Comparison of ENCODE assay signal across 13 cellular contexts in the genomic region with DNA sequence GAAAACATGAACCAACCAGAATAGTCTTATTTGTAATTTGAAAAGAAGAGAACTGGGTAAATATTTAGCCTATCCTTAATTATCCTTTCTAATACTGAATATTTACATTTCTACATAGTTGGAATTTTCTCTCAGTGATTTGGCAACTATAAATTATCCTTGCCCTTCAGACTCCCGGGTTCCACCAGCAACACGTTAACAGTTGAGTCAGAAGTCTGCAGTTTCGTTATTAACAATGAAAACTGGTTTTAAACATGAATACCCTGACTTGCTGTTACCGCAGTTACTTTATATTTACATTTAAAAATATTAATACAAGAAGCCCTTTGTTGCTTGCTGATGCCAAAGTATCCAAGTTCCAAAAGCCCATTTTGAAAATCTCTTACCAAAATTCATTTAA.
DNase-seq lines count a peak whose midpoint lies in the region; ATAC-seq and TF ChIP-seq lines count a peak whose summit lies in the region.
"Had no signal": no experiment of that assay in that cellular context is flagged by ENCODE, and none has a peak within 500 bp of the region (broad histone marks: within the 10 kb centered on the region; RNA-seq: fewer than 3 reads in every experiment).

No MANE protein-coding gene starts in this region.

- no peaks in the 10 kb centered on the region for H3K27me3 ChIP-seq in lower lobe of right lung (ENCODE audit: low read depth)
- H3K27me3 ChIP-seq: BLaER1 had no signal

- DNase-seq in AG04449 (ENCODE audit: low read depth, low spot score), result peak; percentile 31
- peak; percentile 52 for DNase-seq in astrocyte of the spinal cord (ENCODE audit: low read depth, low spot score)
- DNase-seq in activated effector memory CD4-positive, alpha-beta T cell treated with Interleukin-2 at 50 U/mL for 16 hours, result no peak
- DNase-seq in lower lobe of right lung, result no peak
- DNase-seq: activated CD4-positive, CD25-positive, alpha-beta regulatory T cell; activated naive CD4-positive, alpha-beta T cell treated with Interleukin-2 at 50 U/mL for 16 hours; endodermal cell; NCI-H2029 treated with DMSO at 0.1 percent for 48 hours had no signal

- intact Hi-C loops in lower lobe of right lung (cut with DNase I), result no loop called here

- in situ Hi-C loops in astrocyte of the spinal cord (cut with HindIII; ENCODE audit: low sequenced_read_pairs), result no loop called here

- TF ChIP-seq CTCF in AG04449 (IDR thresholded peaks at IDR 0.05; ENCODE audit: insufficient read depth, low read length, missing control alignments), result no peak
- TF ChIP-seq CTCF in astrocyte of the spinal cord (IDR thresholded peaks at IDR 0.05; ENCODE audit: low read depth, low read length), result no peak
- TF ChIP-seq CTCF in lower lobe of right lung (IDR thresholded peaks at IDR 0.05), result no peak

- H3K27ac ChIP-seq in lower lobe of right lung, result no peak overlapping the region
- H3K27ac ChIP-seq: BLaER1 had no signal

- ATAC-seq in GM18517 (IDR thresholded peaks at IDR 0.05; ENCODE audit: unreplicated experiment) (peak; percentile 20), HG02759 (IDR thresholded peaks at IDR 0.05; ENCODE audit: unreplicated experiment) (peak; percentile 53), lower lobe of right lung (no peak), HG02763 (IDR thresholded peaks at IDR 0.05; ENCODE audit: unreplicated experiment) (no peak), GM19397 (IDR thresholded peaks at IDR 0.05; ENCODE audit: unreplicated experiment) (no peak)

- POLR2A ChIA-PET in AG04449 (lab: Yijun Ruan, JAX), result no interaction called here

- H3K4me1 ChIP-seq in lower lobe of right lung, result no peaks in the 10 kb centered on the region
- H3K4me1 ChIP-seq: BLaER1 had no signal

- CTCF ChIA-PET in AG04449 (lab: Yijun Ruan, JAX), result no interaction called here

- H3K4me3 ChIP-seq in AG04449 (ENCODE audit: low read depth, low read length), result no peak overlapping the region
- H3K4me3 ChIP-seq in astrocyte of the spinal cord (ENCODE audit: low read depth, low read length), result no peak overlapping the region
- no peak overlapping the region for H3K4me3 ChIP-seq in lower lobe of right lung
- H3K4me3 ChIP-seq: BLaER1 had no signal

- no peaks in the 10 kb centered on the region for H3K36me3 ChIP-seq in lower lobe of right lung
- H3K36me3 ChIP-seq: BLaER1 had no signal

- H3K9me3 ChIP-seq in lower lobe of right lung, result no peaks in the 10 kb centered on the region
- H3K9me3 ChIP-seq: BLaER1 had no signal

Comparison
In these comparisons a context has a peak if more than half of its experiments do, and no peak if none do; other contexts are left out.
1. DNase-seq: peak in AG04449 (single experiment) and astrocyte of the spinal cord (single experiment); none in activated effector memory CD4-positive, alpha-beta T cell treated with Interleukin-2 at 50 U/mL for 16 hours (single experiment) and lower lobe of right lung (single experiment).
2. ATAC-seq: peak in GM18517 (single experiment) and HG02759 (single experiment); none in lower lobe of right lung (0 of 2), HG02763 (single experiment) and GM19397 (single experiment).